ENCODE assay signal across 28 cellular contexts in the genomic region with DNA sequence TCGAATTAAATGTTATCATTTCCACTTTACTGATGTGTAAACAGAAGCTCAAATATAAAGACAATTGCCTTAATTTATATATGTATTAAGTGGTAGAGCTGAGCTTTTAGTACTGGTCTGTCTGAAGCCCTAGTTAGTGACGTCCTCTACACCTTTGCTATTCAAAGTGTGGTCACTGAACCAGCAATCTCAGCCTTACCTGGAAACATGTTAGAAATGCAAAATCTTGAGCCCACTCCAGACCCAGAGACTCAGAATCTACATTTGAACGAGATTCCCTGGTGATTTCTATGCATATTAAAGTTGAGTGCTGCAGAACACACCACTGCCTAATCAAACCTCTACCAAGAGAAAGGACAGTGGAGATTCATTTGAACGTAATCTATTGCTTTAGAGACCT.
"Had no signal": no experiment of that assay in that cellular context is flagged by ENCODE, and none has a peak within 500 bp of the region (broad histone marks: within the 10 kb centered on the region; RNA-seq: fewer than 3 reads in every experiment).

No MANE protein-coding gene starts in this region.

- H3K79me2 ChIP-seq: parathyroid adenoma had no signal

- H3K4me3 ChIP-seq: neural progenitor cell, ovary, psoas muscle, right lobe of liver, sigmoid colon, stomach, thoracic aorta, thyroid gland, transverse colon, upper lobe of right lung, uterus had no signal

- H3K36me3 ChIP-seq: neural progenitor cell, ovary, right lobe of liver, sigmoid colon, stomach, thoracic aorta, thyroid gland, transverse colon, upper lobe of right lung, uterus had no signal

- H2AFZ ChIP-seq: neural progenitor cell, parathyroid adenoma had no signal

- FAIRE-seq: small intestine had no signal

- H3K9me3 Mint-ChIP-seq: nephron; stimulated activated naive B cell treated with anti-CD40 and anti-IgM and Interleukin-4, amounts not matched to agents 10 μg/mL and 1 μg/mL and 100 μg/mL, for 72 hours; type B pancreatic cell had no signal

- H3K27ac Mint-ChIP-seq: natural killer cell; neural progenitor cell; progenitor cell of endocrine pancreas; stimulated activated effector memory CD8-positive, alpha-beta T cell treated with anti-CD3 and anti-CD28 coated beads, Interleukin-12 subunit alpha, Interleukin-12 subunit beta, amount 100 ng/mL, for 72 hours; stimulated activated naive B cell treated with anti-CD40 and anti-IgM and Interleukin-4, amounts not matched to agents 10 μg/mL and 1 μg/mL and 100 μg/mL, for 72 hours; stimulated activated naive CD8-positive, alpha-beta T cell treated with anti-CD3 and anti-CD28 coated beads, Interleukin-15, Interleukin-2, amounts not matched to agents 100 ng/mL and 50 ng/mL, for 24 hours; type B pancreatic cell had no signal

- H3K9me3 ChIP-seq: ovary, psoas muscle, right lobe of liver, sigmoid colon, stomach, thoracic aorta, thyroid gland, transverse colon, upper lobe of right lung, uterus had no signal

- H3K27me3 Mint-ChIP-seq: progenitor cell of endocrine pancreas; stimulated activated naive B cell treated with anti-CD40 and anti-IgM and Interleukin-4, amounts not matched to agents 10 μg/mL and 1 μg/mL and 100 μg/mL, for 72 hours; stimulated activated naive CD8-positive, alpha-beta T cell treated with anti-CD3 and anti-CD28 coated beads, Interleukin-15, Interleukin-2, amounts not matched to agents 100 ng/mL and 50 ng/mL, for 24 hours; type B pancreatic cell had no signal

- H3K4me1 ChIP-seq: parathyroid adenoma, psoas muscle, right lobe of liver, stomach, thyroid gland, transverse colon, upper lobe of right lung, uterus had no signal

- H3K27me3 ChIP-seq: neural progenitor cell, ovary, right lobe of liver, sigmoid colon, stomach, thyroid gland, transverse colon, upper lobe of right lung, uterus had no signal

- H3K4me3 Mint-ChIP-seq: natural killer cell; nephron; neural progenitor cell; stimulated activated effector memory CD8-positive, alpha-beta T cell treated with anti-CD3 and anti-CD28 coated beads, Interleukin-12 subunit alpha, Interleukin-12 subunit beta, amount 100 ng/mL, for 72 hours; stimulated activated naive B cell treated with anti-CD40 and anti-IgM and Interleukin-4, amounts not matched to agents 10 μg/mL and 1 μg/mL and 100 μg/mL, for 72 hours; stimulated activated naive CD8-positive, alpha-beta T cell treated with anti-CD3 and anti-CD28 coated beads, Interleukin-15, Interleukin-2, amounts not matched to agents 100 ng/mL and 50 ng/mL, for 24 hours; type B pancreatic cell had no signal

- H3K9ac ChIP-seq: neural progenitor cell, parathyroid adenoma had no signal

- H3K36me3 Mint-ChIP-seq: natural killer cell; stimulated activated effector memory CD8-positive, alpha-beta T cell treated with anti-CD3 and anti-CD28 coated beads, Interleukin-12 subunit alpha, Interleukin-12 subunit beta, amount 100 ng/mL, for 72 hours; stimulated activated naive B cell treated with anti-CD40 and anti-IgM and Interleukin-4, amounts not matched to agents 10 μg/mL and 1 μg/mL and 100 μg/mL, for 72 hours; type B pancreatic cell had no signal

- H3K27ac ChIP-seq: neural progenitor cell, ovary, parathyroid adenoma, psoas muscle, right lobe of liver, sigmoid colon, stomach, thoracic aorta, thyroid gland, transverse colon, upper lobe of right lung, uterus had no signal

- ATAC-seq: natural killer cell; psoas muscle; right cardiac atrium; right lobe of liver; stimulated activated effector memory CD8-positive, alpha-beta T cell treated with anti-CD3 and anti-CD28 coated beads, Interleukin-12 subunit alpha, Interleukin-12 subunit beta, amount 100 ng/mL, for 72 hours; stimulated activated naive B cell treated with anti-CD40 and anti-IgM and Interleukin-4, amounts not matched to agents 10 μg/mL and 1 μg/mL and 100 μg/mL, for 72 hours; upper lobe of right lung had no signal

- H3K4me1 Mint-ChIP-seq: natural killer cell; stimulated activated effector memory CD8-positive, alpha-beta T cell treated with anti-CD3 and anti-CD28 coated beads, Interleukin-12 subunit alpha, Interleukin-12 subunit beta, amount 100 ng/mL, for 72 hours; stimulated activated naive B cell treated with anti-CD40 and anti-IgM and Interleukin-4, amounts not matched to agents 10 μg/mL and 1 μg/mL and 100 μg/mL, for 72 hours had no signal

- DNase-seq: natural killer cell; occipital lobe; ovary; posterior cingulate gyrus; psoas muscle; right cardiac atrium; right lobe of liver; sigmoid colon; small intestine; stimulated activated CD4-positive, alpha-beta T cell treated with anti-CD3 and anti-CD28 coated beads, Interleukin-15, amount 100 ng/mL, for 24 hours; stimulated activated CD4-positive, alpha-beta T cell treated with anti-CD3 and anti-CD28 coated beads, Interleukin-2, amount 100 ng/mL, for 24 hours; stimulated activated CD4-positive, alpha-beta T cell treated with anti-CD3 and anti-CD28 coated beads, Interleukin-2, amount 100 ng/mL, for 48 hours; stimulated activated CD4-positive, alpha-beta T cell treated with anti-CD3 and anti-CD28 coated beads, Interleukin-4, amount 100 ng/mL, for 24 hours; stimulated activated naive B cell treated with anti-CD40 and anti-IgM and Interleukin-4, amounts not matched to agents 10 μg/mL and 1 μg/mL and 100 μg/mL, for 72 hours; stimulated activated naive CD4-positive, alpha-beta T cell treated with Interleukin-2 at 50 U/mL for 16 hours; stomach; thyroid gland; transverse colon; upper lobe of right lung; uterus had no signal
